Comparison of ENCODE assay signal across 10 cellular contexts in the genomic region with DNA sequence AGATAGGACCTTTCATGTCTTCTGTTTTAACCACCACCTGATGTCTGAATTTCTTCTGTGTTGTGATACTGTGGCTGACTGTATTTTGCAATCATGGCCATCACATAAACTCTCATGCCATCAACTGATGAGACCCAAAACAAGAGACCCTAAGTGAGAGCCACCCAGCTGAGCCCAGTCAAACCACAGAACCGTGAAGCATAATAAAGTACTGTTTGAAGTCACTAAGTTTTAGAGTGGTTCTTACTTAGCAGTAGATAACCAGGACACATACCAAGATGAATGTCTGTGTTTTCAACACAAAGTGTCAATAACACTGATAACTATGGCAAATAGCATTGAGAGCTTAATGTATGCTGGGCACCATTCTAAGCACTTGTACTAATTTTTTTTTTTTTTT. TPM values are rescaled to one million over a fixed set of nuclear protein-coding genes. Genes with fewer than 3 reads are reported as not detected.
"Had no signal": no experiment of that assay in that cellular context is flagged by ENCODE, and none has a peak within 500 bp of the region (broad histone marks: within the 10 kb centered on the region; RNA-seq: fewer than 3 reads in every experiment).

No MANE protein-coding gene starts in this region.

RNA-seq across cellular contexts. Expression of a gene that starts 35.5 kb away (rescaled TPM):
- total RNA-seq: osteoblast, right atrium auricular region had no signal
- polyA plus RNA-seq: neural cell, ovary, pancreas, psoas muscle, right cardiac atrium, sigmoid colon, small intestine, spleen had no signal
